ENCODE assay signal across 15 cellular contexts in the genomic region with DNA sequence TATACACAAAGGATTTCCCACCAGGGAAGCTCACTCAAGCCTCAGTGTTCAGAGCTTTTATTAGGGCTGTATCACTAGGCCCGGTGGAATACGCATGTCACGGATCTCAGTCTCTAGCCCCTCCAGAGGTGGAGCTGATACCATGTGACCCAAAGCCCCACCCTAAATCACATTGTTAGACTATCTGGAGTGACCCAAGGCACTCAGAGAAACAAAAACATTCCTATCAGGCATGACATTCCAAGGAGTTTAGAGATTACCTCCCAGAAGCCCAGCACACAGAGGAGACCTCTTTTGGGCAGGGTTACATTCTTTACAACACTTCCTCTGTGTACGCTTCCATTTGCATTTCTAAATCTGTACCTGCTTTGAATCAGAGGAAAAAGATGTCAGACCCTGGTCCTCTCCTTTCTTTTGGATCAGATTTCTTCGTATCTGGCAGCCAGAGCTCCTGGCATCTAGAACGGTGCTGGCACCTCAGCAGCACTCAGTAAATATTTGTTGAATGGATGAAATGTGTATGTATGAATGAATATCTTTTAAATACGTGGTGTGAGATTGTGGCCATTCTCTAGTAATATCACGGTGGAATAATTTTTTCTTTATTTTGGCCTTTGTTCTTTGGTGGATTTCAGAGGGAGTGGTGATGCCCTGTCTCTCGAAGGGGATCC. TPM values are rescaled to one million over a fixed set of nuclear protein-coding genes. Genes with fewer than 3 reads are reported as not detected.
A peak's percentile ranks its signal among the peaks of the same experiment; 100 is the strongest.
DNase-seq lines count a peak whose midpoint lies in the region; ATAC-seq, FAIRE-seq and TF ChIP-seq lines count a peak whose summit lies in the region.
"Had no signal": no experiment of that assay in that cellular context is flagged by ENCODE, and none has a peak within 500 bp of the region (broad histone marks: within the 10 kb centered on the region; RNA-seq: fewer than 3 reads in every experiment).

No MANE protein-coding gene starts in this region.

- H3K9me3 Mint-ChIP-seq in astrocyte (ENCODE audit: unreplicated experiment) (peaks cover 5% of the 10 kb centered on the region), type B pancreatic cell (peaks cover 13% of the 10 kb centered on the region)
- H3K9me3 Mint-ChIP-seq in activated CD4-positive, alpha-beta T cell treated with anti-CD3 and anti-CD28 coated beads, Interleukin-2, amount 10 ng/mL, durations not matched to agents 24 days and 14 days = peaks cover 3% of the 10 kb centered on the region

- H3K9ac ChIP-seq in astrocyte (ENCODE audit: low read length) = peak overlapping the region; percentile 54

- H3K4me1 ChIP-seq in astrocyte (ENCODE audit: insufficient read depth, low read length) = peaks cover 27% of the 10 kb centered on the region

- intact Hi-C loops in activated CD4-positive, alpha-beta T cell treated with anti-CD3 and anti-CD28 coated beads, Interleukin-2, amount 10 ng/mL, durations not matched to agents 24 days and 14 days (cut with micrococcal nuclease) = no loop called here

- H3K4me3 ChIP-seq in astrocyte (ENCODE audit: insufficient read depth, low read depth, low read length) = peak overlapping the region; percentile 9
- no peak overlapping the region for H3K4me3 ChIP-seq in kidney epithelial cell (ENCODE audit: low read depth, low read length)

- peak overlapping the region; percentile 79 for H3K27ac ChIP-seq in astrocyte (ENCODE audit: low read depth, low read length)
- H3K27ac ChIP-seq: 22Rv1, VCaP had no signal

- ATAC-seq in HG03175 (IDR thresholded peaks at IDR 0.05; ENCODE audit: unreplicated experiment) = no peak
- ATAC-seq: Panc1 had no signal

- H2AFZ ChIP-seq in astrocyte (ENCODE audit: low read depth, low read length) = peak overlapping the region; percentile 35

- H3K27ac Mint-ChIP-seq in astrocyte (ENCODE audit: unreplicated experiment) (peak overlapping the region; percentile 96), type B pancreatic cell (peak overlapping the region; percentile 58)
- H3K27ac Mint-ChIP-seq in activated CD4-positive, alpha-beta T cell treated with anti-CD3 and anti-CD28 coated beads, Interleukin-2, amount 10 ng/mL, durations not matched to agents 24 days and 14 days = no peak overlapping the region

- DNase-seq in NCI-H2029 treated with DMSO at 0.1 percent for 48 hours (lab: John Stamatoyannopoulos, UW) = peak; percentile 7
- no peak for DNase-seq in NCI-H2029 (lab: John Stamatoyannopoulos, UW)
- peak; percentile 77 for DNase-seq in astrocyte (ENCODE audit: low read depth)
- DNase-seq in kidney epithelial cell (ENCODE audit: low read depth) = peak; percentile 32
- DNase-seq in type B pancreatic cell (ENCODE audit: extremely low spot score, unreplicated experiment) = no peak
- no peak for DNase-seq in AML-193 (lab: John Stamatoyannopoulos, UW)
- no peak for DNase-seq in activated CD4-positive, alpha-beta T cell treated with anti-CD3 and anti-CD28 coated beads, Interleukin-2, amount 10 ng/mL, durations not matched to agents 24 days and 14 days
- DNase-seq: activated T-cell treated with anti-CD3 and anti-CD28 coated beads, Interleukin-2, amount 50 U/mL, for 48 hours; glutamatergic neuron; NCI-H1105 treated with DMSO at 0.1 percent for 48 hours had no signal

- no peaks in the 10 kb centered on the region for H3K9me3 ChIP-seq in astrocyte (ENCODE audit: insufficient read depth, low read depth, low read length)

- no peaks in the 10 kb centered on the region for H4K20me1 ChIP-seq in astrocyte (ENCODE audit: insufficient read depth, low read length)

- H3K36me3 Mint-ChIP-seq in astrocyte (ENCODE audit: low read depth, unreplicated experiment) (no peaks in the 10 kb centered on the region), type B pancreatic cell (no peaks in the 10 kb centered on the region)
- no peaks in the 10 kb centered on the region for H3K36me3 Mint-ChIP-seq in activated CD4-positive, alpha-beta T cell treated with anti-CD3 and anti-CD28 coated beads, Interleukin-2, amount 10 ng/mL, durations not matched to agents 24 days and 14 days (ENCODE audit: low read depth)

- H3K4me3 Mint-ChIP-seq in astrocyte (ENCODE audit: unreplicated experiment) (peak overlapping the region; percentile 42), type B pancreatic cell (no peak overlapping the region)
- no peak overlapping the region for H3K4me3 Mint-ChIP-seq in activated CD4-positive, alpha-beta T cell treated with anti-CD3 and anti-CD28 coated beads, Interleukin-2, amount 10 ng/mL, durations not matched to agents 24 days and 14 days

- H3K36me3 ChIP-seq in astrocyte (ENCODE audit: insufficient read depth, low read length) = no peaks in the 10 kb centered on the region
- no peaks in the 10 kb centered on the region for H3K36me3 ChIP-seq in kidney epithelial cell (ENCODE audit: control insufficient read depth, insufficient read depth, low read length)

- peaks cover 27% of the 10 kb centered on the region for H3K4me1 Mint-ChIP-seq in astrocyte (ENCODE audit: low read depth, unreplicated experiment)
- H3K4me1 Mint-ChIP-seq in type B pancreatic cell (ENCODE audit: unreplicated experiment) = peaks cover 13% of the 10 kb centered on the region
- no peaks in the 10 kb centered on the region for H3K4me1 Mint-ChIP-seq in activated CD4-positive, alpha-beta T cell treated with anti-CD3 and anti-CD28 coated beads, Interleukin-2, amount 10 ng/mL, durations not matched to agents 24 days and 14 days

- H3K27me3 Mint-ChIP-seq in astrocyte (ENCODE audit: low read depth, unreplicated experiment) (no peaks in the 10 kb centered on the region), type B pancreatic cell (no peaks in the 10 kb centered on the region)
- H3K27me3 Mint-ChIP-seq in activated CD4-positive, alpha-beta T cell treated with anti-CD3 and anti-CD28 coated beads, Interleukin-2, amount 10 ng/mL, durations not matched to agents 24 days and 14 days = peaks cover 10% of the 10 kb centered on the region

- no peak for TF ChIP-seq CTCF in astrocyte (IDR thresholded peaks at IDR 0.05; ENCODE audit: insufficient read depth, low read depth, low read length)
- no peak for TF ChIP-seq CTCF in kidney epithelial cell (IDR thresholded peaks at IDR 0.05; ENCODE audit: insufficient read depth, low read length, poor library complexity, severe bottlenecking)
- no peak for TF ChIP-seq CTCF in type B pancreatic cell (conservative IDR thresholded peaks at IDR 0.05)

- no peak for FAIRE-seq in astrocyte (lab: Jason Lieb, UNC)
- FAIRE-seq: colon had no signal

- no peaks in the 10 kb centered on the region for H3K79me2 ChIP-seq in astrocyte (ENCODE audit: insufficient read depth, low read length)

- peak overlapping the region; percentile 77 for H3K4me2 ChIP-seq in astrocyte (ENCODE audit: low read length)

- H3K27me3 ChIP-seq in astrocyte (ENCODE audit: insufficient read depth, low read length) (no peaks in the 10 kb centered on the region), kidney epithelial cell (ENCODE audit: control insufficient read depth, insufficient read depth, low read length) (no peaks in the 10 kb centered on the region)

RNA-seq across cellular contexts. Expression of a gene that starts 37.7 kb away (rescaled TPM):
- total RNA-seq in astrocyte = 120 and 144 TPM in 2 replicates
- 98.2 and 122 TPM in 2 replicates for total RNA-seq in kidney epithelial cell
- 97.8 and 111 TPM in 2 replicates for total RNA-seq in type B pancreatic cell (ENCODE audit: low replicate concordance)
- total RNA-seq in activated CD4-positive, alpha-beta T cell treated with anti-CD3 and anti-CD28 coated beads, Interleukin-2, amount 10 ng/mL, durations not matched to agents 24 days and 14 days = 388 and 406 TPM in 2 replicates

Comparison
In these comparisons a context has a peak if more than half of its experiments do, and no peak if none do; other contexts are left out.
1. DNase-seq: peak in NCI-H2029 treated with DMSO at 0.1 percent for 48 hours (single experiment), astrocyte (single experiment) and kidney epithelial cell (single experiment); none in NCI-H2029 (single experiment), type B pancreatic cell (single experiment), AML-193 (0 of 2) and activated CD4-positive, alpha-beta T cell treated with anti-CD3 and anti-CD28 coated beads, Interleukin-2, amount 10 ng/mL, durations not matched to agents 24 days and 14 days (single experiment).